In the genomic region with DNA sequence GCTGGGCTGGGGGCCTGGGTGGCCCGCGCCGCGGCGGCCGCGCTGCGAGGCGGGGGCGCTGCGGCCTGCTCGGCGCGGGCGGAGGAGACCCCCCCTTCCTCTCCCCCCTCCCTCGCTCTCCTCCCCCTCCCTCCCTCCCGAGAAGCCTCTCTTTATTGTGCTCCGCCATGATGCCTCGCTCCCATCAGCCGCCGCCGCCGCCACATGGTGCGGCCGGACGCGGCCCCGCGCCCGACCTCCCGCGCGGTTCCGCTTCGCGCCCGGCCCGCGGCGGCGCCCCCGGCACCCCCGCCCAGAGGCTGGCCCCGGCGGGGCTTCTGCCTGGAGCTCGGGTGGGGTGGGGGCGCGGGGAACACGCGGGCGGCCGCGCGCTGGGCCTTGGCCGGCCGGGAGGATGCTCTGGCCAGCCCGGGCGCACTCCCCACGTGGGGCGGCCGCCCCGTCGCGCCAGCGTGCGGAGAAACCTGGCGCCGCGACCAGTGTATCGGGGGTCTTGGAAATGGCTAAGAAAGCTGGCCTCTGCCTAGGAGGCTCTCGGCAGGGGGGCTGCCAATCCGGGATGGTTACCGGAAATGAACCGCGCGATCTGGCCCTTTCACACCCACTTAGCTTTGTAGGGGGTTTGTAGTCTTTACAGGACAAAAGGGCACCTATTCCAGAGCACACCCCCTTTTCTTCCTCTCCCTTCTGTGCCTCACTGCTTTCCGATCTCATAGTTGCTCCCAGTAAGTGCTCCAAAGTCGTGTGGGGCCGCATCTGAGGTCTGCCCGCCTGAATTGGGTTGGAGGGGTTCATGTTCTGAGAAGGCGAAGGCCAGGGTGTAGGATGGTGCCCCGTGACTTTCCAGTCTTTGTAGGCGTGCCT, we compare ENCODE assay signal across 8 cellular contexts. TPM values are rescaled to one million over a fixed set of nuclear protein-coding genes. Genes with fewer than 3 reads are reported as not detected.
DNase-seq lines count a peak whose midpoint lies in the region; ATAC-seq and TF ChIP-seq lines count a peak whose summit lies in the region.

No MANE protein-coding gene starts in this region.

- H3K79me2 ChIP-seq in OCI-LY7 (ENCODE audit: insufficient read depth, low read depth, low read length): peaks cover 82% of the 10 kb centered on the region

- H3K4me1 Mint-ChIP-seq in osteocyte (ENCODE audit: unreplicated experiment): peaks cover 39% of the 10 kb centered on the region

- no peak for ATAC-seq in GM18907 (IDR thresholded peaks at IDR 0.05; ENCODE audit: unreplicated experiment)

- no peaks in the 10 kb centered on the region for H3K27me3 ChIP-seq in BJ (ENCODE audit: control insufficient read depth, insufficient read depth, low read length)
- H3K27me3 ChIP-seq in H7 (ENCODE audit: control insufficient read depth, insufficient read depth, low read length): no peaks in the 10 kb centered on the region

- H3K36me3 Mint-ChIP-seq in osteocyte (ENCODE audit: unreplicated experiment): peaks cover 30% of the 10 kb centered on the region

- no peaks in the 10 kb centered on the region for H3K9me3 ChIP-seq in OCI-LY7 (ENCODE audit: low read length)

- H3K9me2 ChIP-seq in OCI-LY7 (ENCODE audit: insufficient read depth, low read length): no peaks in the 10 kb centered on the region

- H3K27ac Mint-ChIP-seq in osteocyte (ENCODE audit: unreplicated experiment): peak overlapping the region; percentile 93

- no peaks in the 10 kb centered on the region for H3K9me3 Mint-ChIP-seq in osteocyte (ENCODE audit: unreplicated experiment)

- peak overlapping the region; percentile 93 for H3K4me2 ChIP-seq in OCI-LY7 (ENCODE audit: low read length)

- intact Hi-C loops in OCI-LY7 (cut with micrococcal nuclease; ENCODE audit: unreplicated experiment): loop anchor here (2.0 to 10.0 kb wide), 4 partner anchors 43 to 1355 kb away; a partner anchor contains a TSS

- H3K36me3 ChIP-seq in BJ (ENCODE audit: control insufficient read depth, insufficient read depth, low read length): peaks cover 4% of the 10 kb centered on the region
- H3K36me3 ChIP-seq in H7 (replicated peaks; ENCODE audit: control insufficient read depth, insufficient read depth, low read length): peaks cover 27% of the 10 kb centered on the region
- H3K36me3 ChIP-seq in OCI-LY7 (ENCODE audit: insufficient read depth, low read length): peaks cover 67% of the 10 kb centered on the region

- no peaks in the 10 kb centered on the region for H3K27me3 Mint-ChIP-seq in osteocyte (ENCODE audit: unreplicated experiment)

- DNase-seq in BJ (ENCODE audit: low read depth) (no peak), H7 (peak; percentile 92), OCI-LY7 (ENCODE audit: low spot score) (peak; percentile 71), activated gamma-delta T cell treated with Interleukin-2 at 50 U/mL for 16 hours (peak; percentile 61), globus pallidus (ENCODE audit: low spot score) (peak; percentile 69), osteocyte (ENCODE audit: extremely low spot score, unreplicated experiment) (no peak), NCI-H2107 treated with DMSO at 0.1 percent for 48 hours (lab: John Stamatoyannopoulos, UW; ENCODE audit: unreplicated experiment) (no peak)

- peaks cover 34% of the 10 kb centered on the region for H4K20me1 ChIP-seq in OCI-LY7 (ENCODE audit: insufficient read depth, low read length)

- TF ChIP-seq CTCF in BJ (IDR thresholded peaks at IDR 0.05; ENCODE audit: insufficient read depth, low read depth, low read length) (no peak), OCI-LY7 (conservative IDR thresholded peaks at IDR 0.05; ENCODE audit: low read length) (no peak), osteocyte (IDR thresholded peaks at IDR 0.05) (no peak)

- POLR2A ChIA-PET in BJ (lab: Charles Lee) (no interaction called here), OCI-LY7 (lab: Charles Lee) (interaction anchor here (0.7 to 1.1 kb wide), 3 partner anchors 11 to 101 kb away, joined by 3 to 4 read pairs (median 3); no protein-coding TSS in a partner anchor)

- H3K4me3 ChIP-seq in BJ (ENCODE audit: low read depth, low read length): peak overlapping the region; percentile 90
- peak overlapping the region; percentile 81 for H3K4me3 ChIP-seq in H7 (ENCODE audit: insufficient read depth, low read depth, low read length)
- peak overlapping the region; percentile 92 for H3K4me3 ChIP-seq in OCI-LY7 (ENCODE audit: low read depth, low read length, poor library complexity, severe bottlenecking)

- peaks cover 40% of the 10 kb centered on the region for H3K4me1 ChIP-seq in OCI-LY7 (ENCODE audit: insufficient read depth, low read length, poor library complexity, severe bottlenecking)

- no TSS peak for BruUV-seq in OCI-LY7 (replicated peaks; lab: Mats Ljungman, UMichigan)

- H3K27ac ChIP-seq in OCI-LY7 (ENCODE audit: low read depth, low read length, poor library complexity, severe bottlenecking): peak overlapping the region; percentile 59

- no peak overlapping the region for H2AFZ ChIP-seq in OCI-LY7 (ENCODE audit: low read length)

- CTCF ChIA-PET in BJ (lab: Yijun Ruan, JAX): interaction anchor here (6.3 kb wide), 1 partner anchor 11 kb away, joined by 41 read pairs; a partner anchor contains a TSS
- CTCF ChIA-PET in OCI-LY7 (lab: Charles Lee; ENCODE audit: unreplicated experiment): interaction anchor here (0.6 to 0.7 kb wide), 2 partner anchors 192 to 623 kb away, joined by 3 to 8 read pairs; a partner anchor contains a TSS

- peak overlapping the region; percentile 99 for H3K4me3 Mint-ChIP-seq in osteocyte (ENCODE audit: unreplicated experiment)

RNA-seq across cellular contexts. Expression of a gene that starts 1.0 kb away (rescaled TPM):
- 51.6 and 130 TPM in 2 replicates for polyA plus RNA-seq in BJ (2011; rRNA removed)
- 55.0 and 55.1 TPM in 2 replicates for polyA minus RNA-seq in BJ (2011; rRNA and poly(A)+ RNA removed)
- total RNA-seq in H7 (2014; rRNA removed; shearing (Covaris generic)): 798 and 1,235 TPM in 2 replicates
- total RNA-seq in OCI-LY7 (2014; rRNA removed; shearing (Covaris generic)): 598 and 1,041 TPM in 2 replicates
- total RNA-seq in OCI-LY7 (2022) (686 and 701 TPM in 2 replicates), osteocyte (381 and 382 TPM in 2 replicates)

RNA-seq across cellular contexts. Expression of a gene that starts 12.3 kb away (rescaled TPM):
- polyA plus RNA-seq in BJ (2011; rRNA removed): 2.8 and 3.4 TPM in 2 replicates
- 4.2 and 4.7 TPM in 2 replicates for polyA minus RNA-seq in BJ (2011; rRNA and poly(A)+ RNA removed)
- 29.4 and 35.0 TPM in 2 replicates for total RNA-seq in H7 (2014; rRNA removed; shearing (Covaris generic))
- 0.88 and 1.5 TPM in 2 replicates for total RNA-seq in OCI-LY7 (2014; rRNA removed; shearing (Covaris generic))
- total RNA-seq in OCI-LY7 (2022) (3.3 and 4.6 TPM in 2 replicates), osteocyte (7.5 and 8.0 TPM in 2 replicates)

RNA-seq across cellular contexts. Expression of a gene that starts 33.4 kb away (rescaled TPM):
- polyA plus RNA-seq in BJ (2011; rRNA removed): 22.0 and 50.4 TPM in 2 replicates
- polyA minus RNA-seq in BJ (2011; rRNA and poly(A)+ RNA removed): 23.9 and 26.2 TPM in 2 replicates
- 82.3 and 113 TPM in 2 replicates for total RNA-seq in H7 (2014; rRNA removed; shearing (Covaris generic))
- 71.8 and 97.6 TPM in 2 replicates for total RNA-seq in OCI-LY7 (2014; rRNA removed; shearing (Covaris generic))
- total RNA-seq in OCI-LY7 (2022) (51.6 and 55.5 TPM in 2 replicates), osteocyte (62.5 and 68.6 TPM in 2 replicates)

RNA-seq across cellular contexts. Expression of a gene that starts 33.9 kb away (rescaled TPM):
- 41.6 and 60.0 TPM in 2 replicates for polyA plus RNA-seq in BJ (2011; rRNA removed)
- 13.7 and 15.9 TPM in 2 replicates for polyA minus RNA-seq in BJ (2011; rRNA and poly(A)+ RNA removed)
- 66.5 and 76.6 TPM in 2 replicates for total RNA-seq in H7 (2014; rRNA removed; shearing (Covaris generic))
- 29.0 and 56.8 TPM in 2 replicates for total RNA-seq in OCI-LY7 (2014; rRNA removed; shearing (Covaris generic))
- 37.0 and 40.0 TPM in 2 replicates for total RNA-seq in OCI-LY7 (2022)
- 24.7 and 24.8 TPM in 2 replicates for total RNA-seq in osteocyte

Comparison
In these comparisons a context has a peak if more than half of its experiments do, and no peak if none do; other contexts are left out.
1. DNase-seq: peak in H7 (single experiment), OCI-LY7 (single experiment), activated gamma-delta T cell treated with Interleukin-2 at 50 U/mL for 16 hours (single experiment) and globus pallidus (single experiment); none in BJ (single experiment), osteocyte (single experiment) and NCI-H2107 treated with DMSO at 0.1 percent for 48 hours (single experiment).
2. Peak in every context shown above with its lines, with median percentiles within 50 percentile points of each other: H3K4me3 ChIP-seq.